ENCODE assay signal across 7 cellular contexts in genomic region chr3:129441782-129442181, GRCh38. TPM values are rescaled to one million over a fixed set of nuclear protein-coding genes. Genes with fewer than 3 reads are reported as not detected.
DNase-seq lines count a peak whose midpoint lies in the region; ATAC-seq and TF ChIP-seq lines count a peak whose summit lies in the region.

No MANE protein-coding gene starts in this region.

- CTCF ChIA-PET in PC-3 (lab: Charles Lee) = interaction anchor here (1.0 kb wide), 1 partner anchor 58 kb away, joined by 4 read pairs; no protein-coding TSS in a partner anchor

- no peak overlapping the region for H3K9ac ChIP-seq in PC-3 (ENCODE audit: low read length)
- peak overlapping the region; percentile 47 for H3K9ac ChIP-seq in endocrine pancreas (ENCODE audit: control insufficient read depth, insufficient read depth, low read length)

- H3K27me3 ChIP-seq in PC-3 (ENCODE audit: low read length) = no peaks in the 10 kb centered on the region
- H3K27me3 ChIP-seq in endocrine pancreas (ENCODE audit: control insufficient read depth, insufficient read depth, low read length) = no peaks in the 10 kb centered on the region
- no peaks in the 10 kb centered on the region for H3K27me3 ChIP-seq in ovary

- WGBS in ovary, 3 donors = 1 to 4% (median 3%) methylated on average over 4 of the region's 4 CpGs

- H3F3A ChIP-seq in PC-3 (ENCODE audit: low read length, unreplicated experiment) = no peaks in the 10 kb centered on the region

- peak overlapping the region; percentile 97 for H3K4me2 ChIP-seq in PC-3 (ENCODE audit: low read length)

- BruUV-seq in PC-3 (replicated peaks; lab: Mats Ljungman, UMichigan) = no TSS peak

- H3K36me3 ChIP-seq in PC-3 (ENCODE audit: low read depth, low read length) (peaks cover 2% of the 10 kb centered on the region; the same call in 1 of the 2 replicates), endocrine pancreas (ENCODE audit: control insufficient read depth, insufficient read depth, low read length) (no peaks in the 10 kb centered on the region), ovary (no peaks in the 10 kb centered on the region)

- no peaks in the 10 kb centered on the region for H4K20me1 ChIP-seq in PC-3 (ENCODE audit: low read length)

- intact Hi-C loops in PC-3 (cut with micrococcal nuclease) = loop anchor here (5.0 kb wide), 1 partner anchor 59 kb away; no protein-coding TSS in a partner anchor
- intact Hi-C loops in ovary (cut with DNase I) = no loop called here

- POLR2A ChIA-PET in PC-3 (lab: Charles Lee; ENCODE audit: unreplicated experiment) = no interaction called here

- H3K4me1 ChIP-seq in PC-3 (ENCODE audit: insufficient read depth, low read length) = peaks cover 12% of the 10 kb centered on the region
- H3K4me1 ChIP-seq in endocrine pancreas (ENCODE audit: control insufficient read depth, insufficient read depth, low read length) = peaks cover 43% of the 10 kb centered on the region
- peaks cover 9% of the 10 kb centered on the region for H3K4me1 ChIP-seq in ovary (ENCODE audit: insufficient read depth)

- peak overlapping the region; percentile 96 for H3K4me3 ChIP-seq in PC-3 (ENCODE audit: low read length)
- peak overlapping the region; percentile 88 for H3K4me3 ChIP-seq in endocrine pancreas (ENCODE audit: control insufficient read depth, insufficient read depth, low read length)
- peak overlapping the region; percentile 7 for H3K4me3 ChIP-seq in ovary

- no peak for TF ChIP-seq POLR2A in ovary (IDR thresholded peaks at IDR 0.05)

- TF ChIP-seq EP300 in ovary (IDR thresholded peaks at IDR 0.05) = no peak

- H3K9me3 ChIP-seq in PC-3 (ENCODE audit: low read length) (no peaks in the 10 kb centered on the region), endocrine pancreas (ENCODE audit: control insufficient read depth, low read length) (no peaks in the 10 kb centered on the region), ovary (no peaks in the 10 kb centered on the region)

- no peaks in the 10 kb centered on the region for H3K9me2 ChIP-seq in PC-3 (replicated peaks; ENCODE audit: low read length)

- no peak overlapping the region for H2AFZ ChIP-seq in PC-3 (ENCODE audit: low read length)

- TF ChIP-seq CTCF in PC-3 (conservative IDR thresholded peaks at IDR 0.05; ENCODE audit: low read depth, low read length) (no peak), ovary (IDR thresholded peaks at IDR 0.05) (no peak)

- peak; percentile 43 for DNase-seq in GM04504 (ENCODE audit: low read depth)
- no peak for DNase-seq in PC-3
- peak in 3 of 5 donors; percentile 44 to 57 (median 46) for DNase-seq in ovary
- DNase-seq in NK-92 (lab: John Stamatoyannopoulos, UW; ENCODE audit: unreplicated experiment) = no peak

- peaks cover 46% of the 10 kb centered on the region for H3K79me2 ChIP-seq in PC-3 (ENCODE audit: low read length)

- H3K27ac ChIP-seq in PC-3 (ENCODE audit: low read length) (no peak overlapping the region), ovary (peak overlapping the region; percentile 32 to 59)

- ATAC-seq in PC-3 (no peak), GM21390 (IDR thresholded peaks at IDR 0.05; ENCODE audit: unreplicated experiment) (no peak), GM19023 (IDR thresholded peaks at IDR 0.05; ENCODE audit: unreplicated experiment) (no peak)

RNA-seq across cellular contexts. Expression of gene IFT122, which starts 1.8 kb away (rescaled TPM):
- total RNA-seq in PC-3 (2014; rRNA removed) (10.2 and 13.8 TPM in 2 replicates), ovary (10 to 100 TPM; 27.7 to 58.1 (median 46.7) TPM)
- polyA plus RNA-seq in ovary = 10 to 100 TPM; 20.8 to 32.6 TPM

RNA-seq across cellular contexts. Expression of gene MBD4, which starts 2.0 kb away (rescaled TPM):
- total RNA-seq in PC-3 (2014; rRNA removed) (11.4 and 21.1 TPM in 2 replicates), ovary (10 to 100 TPM; 26.8 to 60.0 (median 29.4) TPM)
- 10 to 100 TPM; 19.5 to 28.0 TPM for polyA plus RNA-seq in ovary

RNA-seq across cellular contexts. Expression of gene EFCAB12, which starts 13.3 kb away (rescaled TPM):
- total RNA-seq in PC-3 (2014; rRNA removed) (0.04 and 0.12 TPM in 2 replicates), ovary (1 to 10 TPM in 6 of 7 donors, under 1 TPM in 1; 0.94 to 8.4 (median 1.7) TPM)
- polyA plus RNA-seq in ovary = under 1 TPM; 0.53 to 0.67 TPM

Comparison
In these comparisons a context has a peak if more than half of its experiments do, and no peak if none do; other contexts are left out.
1. DNase-seq: peak in GM04504 (single experiment) and ovary (3 of 5); none in PC-3 (single experiment) and NK-92 (single experiment).
2. H3K4me3 ChIP-seq: peak in every context shown above with its lines; median percentile 96 in PC-3; 88 in endocrine pancreas; 7 in ovary.